1 cellular context compared by ENCODE assay signal in genomic region chr11:65860278-65861164, GRCh38.
TF ChIP-seq lines count a peak whose summit lies in the region.

MUS81 (plus strand) TSS chr11:65860433; CDS start chr11:65860754, 321 bp downstream.

TF ChIP-seq in WTC11, 78 proteins besides CTCF, POLR2A, EP300 and RAD21 (continued from another document and continues in another):
- TF ChIP-seq ATF3 (CRISPR knock-in tag; conservative IDR thresholded peaks at IDR 0.05): no peak
- peak; percentile 79 for TF ChIP-seq SP1 (CRISPR knock-in tag; conservative IDR thresholded peaks at IDR 0.05)
- TF ChIP-seq STAT6 (CRISPR knock-in tag; conservative IDR thresholded peaks at IDR 0.05; ENCODE audit: low read depth): no peak
- TF ChIP-seq MAX (CRISPR knock-in tag; IDR thresholded peaks at IDR 0.05): peak; percentile 60; the same call in 1 of the 2 replicates
- peak; percentile 77 for TF ChIP-seq FOXK1 (CRISPR knock-in tag; IDR thresholded peaks at IDR 0.05)
- no peak for TF ChIP-seq PREB (CRISPR knock-in tag; IDR thresholded peaks at IDR 0.05; ENCODE audit: borderline replicate concordance)
- TF ChIP-seq FOXP1 (CRISPR knock-in tag; IDR thresholded peaks at IDR 0.05; ENCODE audit: borderline replicate concordance): peak; percentile 27; the same call in 1 of the 2 replicates
- TF ChIP-seq GRHL2 (CRISPR knock-in tag; IDR thresholded peaks at IDR 0.05; ENCODE audit: insufficient replicate concordance, severe bottlenecking): no peak
- TF ChIP-seq ZMAT4 (CRISPR knock-in tag; IDR thresholded peaks at IDR 0.05): no peak
- peak; percentile 83; the same call in 1 of the 2 replicates for TF ChIP-seq KAT7 (CRISPR knock-in tag; IDR thresholded peaks at IDR 0.05; ENCODE audit: borderline replicate concordance)
- TF ChIP-seq, protein P1, sequence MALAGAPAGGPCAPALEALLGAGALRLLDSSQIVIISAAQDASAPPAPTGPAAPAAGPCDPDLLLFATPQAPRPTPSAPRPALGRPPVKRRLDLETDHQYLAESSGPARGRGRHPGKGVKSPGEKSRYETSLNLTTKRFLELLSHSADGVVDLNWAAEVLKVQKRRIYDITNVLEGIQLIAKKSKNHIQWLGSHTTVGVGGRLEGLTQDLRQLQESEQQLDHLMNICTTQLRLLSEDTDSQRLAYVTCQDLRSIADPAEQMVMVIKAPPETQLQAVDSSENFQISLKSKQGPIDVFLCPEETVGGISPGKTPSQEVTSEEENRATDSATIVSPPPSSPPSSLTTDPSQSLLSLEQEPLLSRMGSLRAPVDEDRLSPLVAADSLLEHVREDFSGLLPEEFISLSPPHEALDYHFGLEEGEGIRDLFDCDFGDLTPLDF (CRISPR knock-in tag; IDR thresholded peaks at IDR 0.05): no peak
- TF ChIP-seq, protein P2, sequence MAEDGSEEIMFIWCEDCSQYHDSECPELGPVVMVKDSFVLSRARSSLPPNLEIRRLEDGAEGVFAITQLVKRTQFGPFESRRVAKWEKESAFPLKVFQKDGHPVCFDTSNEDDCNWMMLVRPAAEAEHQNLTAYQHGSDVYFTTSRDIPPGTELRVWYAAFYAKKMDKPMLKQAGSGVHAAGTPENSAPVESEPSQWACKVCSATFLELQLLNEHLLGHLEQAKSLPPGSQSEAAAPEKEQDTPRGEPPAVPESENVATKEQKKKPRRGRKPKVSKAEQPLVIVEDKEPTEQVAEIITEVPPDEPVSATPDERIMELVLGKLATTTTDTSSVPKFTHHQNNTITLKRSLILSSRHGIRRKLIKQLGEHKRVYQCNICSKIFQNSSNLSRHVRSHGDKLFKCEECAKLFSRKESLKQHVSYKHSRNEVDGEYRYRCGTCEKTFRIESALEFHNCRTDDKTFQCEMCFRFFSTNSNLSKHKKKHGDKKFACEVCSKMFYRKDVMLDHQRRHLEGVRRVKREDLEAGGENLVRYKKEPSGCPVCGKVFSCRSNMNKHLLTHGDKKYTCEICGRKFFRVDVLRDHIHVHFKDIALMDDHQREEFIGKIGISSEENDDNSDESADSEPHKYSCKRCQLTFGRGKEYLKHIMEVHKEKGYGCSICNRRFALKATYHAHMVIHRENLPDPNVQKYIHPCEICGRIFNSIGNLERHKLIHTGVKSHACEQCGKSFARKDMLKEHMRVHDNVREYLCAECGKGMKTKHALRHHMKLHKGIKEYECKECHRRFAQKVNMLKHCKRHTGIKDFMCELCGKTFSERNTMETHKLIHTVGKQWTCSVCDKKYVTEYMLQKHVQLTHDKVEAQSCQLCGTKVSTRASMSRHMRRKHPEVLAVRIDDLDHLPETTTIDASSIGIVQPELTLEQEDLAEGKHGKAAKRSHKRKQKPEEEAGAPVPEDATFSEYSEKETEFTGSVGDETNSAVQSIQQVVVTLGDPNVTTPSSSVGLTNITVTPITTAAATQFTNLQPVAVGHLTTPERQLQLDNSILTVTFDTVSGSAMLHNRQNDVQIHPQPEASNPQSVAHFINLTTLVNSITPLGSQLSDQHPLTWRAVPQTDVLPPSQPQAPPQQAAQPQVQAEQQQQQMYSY (CRISPR knock-in tag; IDR thresholded peaks at IDR 0.05): peak; percentile 70
- no peak for TF ChIP-seq ZNF232 (CRISPR knock-in tag; IDR thresholded peaks at IDR 0.05)
- TF ChIP-seq SMAD4 (CRISPR knock-in tag; IDR thresholded peaks at IDR 0.05): no peak
- no peak for TF ChIP-seq ZNF425 (CRISPR knock-in tag; conservative IDR thresholded peaks at IDR 0.05)
- no peak for TF ChIP-seq ATF2 (CRISPR knock-in tag; IDR thresholded peaks at IDR 0.05; ENCODE audit: borderline replicate concordance, low read depth)
- TF ChIP-seq IRF1 (CRISPR knock-in tag; IDR thresholded peaks at IDR 0.05): no peak
- TF ChIP-seq FOXP4 (CRISPR knock-in tag; IDR thresholded peaks at IDR 0.05): peak; percentile 46
- peak; percentile 70; the same call in 1 of the 2 replicates for TF ChIP-seq TEAD1 (CRISPR knock-in tag; IDR thresholded peaks at IDR 0.05)
- TF ChIP-seq CREM (CRISPR knock-in tag; IDR thresholded peaks at IDR 0.05): peak; percentile 28; the same call in 1 of the 2 replicates
- TF ChIP-seq AFF4 (CRISPR knock-in tag; IDR thresholded peaks at IDR 0.05; ENCODE audit: borderline replicate concordance): no peak
- peak; percentile 71; the same call in 1 of the 2 replicates for TF ChIP-seq ARID4B (CRISPR knock-in tag; IDR thresholded peaks at IDR 0.05; ENCODE audit: borderline replicate concordance)
